In the genomic region with DNA sequence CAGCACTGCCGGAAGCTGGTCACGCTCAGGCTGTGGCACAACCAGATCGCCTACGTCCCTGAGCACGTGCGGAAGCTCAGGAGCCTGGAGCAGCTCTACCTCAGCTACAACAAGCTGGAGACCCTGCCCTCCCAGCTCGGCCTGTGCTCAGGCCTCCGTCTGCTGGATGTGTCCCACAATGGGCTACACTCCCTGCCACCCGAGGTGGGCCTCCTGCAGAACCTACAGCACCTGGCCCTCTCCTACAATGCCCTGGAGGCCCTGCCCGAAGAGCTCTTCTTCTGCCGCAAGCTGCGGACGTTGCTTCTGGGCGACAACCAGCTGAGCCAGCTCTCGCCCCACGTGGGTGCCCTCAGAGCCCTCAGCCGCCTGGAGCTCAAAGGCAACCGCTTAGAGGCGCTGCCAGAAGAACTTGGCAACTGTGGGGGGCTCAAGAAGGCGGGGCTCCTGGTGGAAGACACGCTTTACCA, we compare ENCODE assay signal across 14 cellular contexts. TPM values are rescaled to one million over a fixed set of nuclear protein-coding genes. Genes with fewer than 3 reads are reported as not detected.
"Had no signal": no experiment of that assay in that cellular context is flagged by ENCODE, and none has a peak within 500 bp of the region (broad histone marks: within the 10 kb centered on the region; RNA-seq: fewer than 3 reads in every experiment).

No MANE protein-coding gene starts in this region.

- H3K27me3 ChIP-seq: gastrocnemius medialis, right atrium auricular region, testis had no signal

- H3K9me3 ChIP-seq: gastrocnemius medialis, heart right ventricle, right atrium auricular region, stomach, testis had no signal

- H3K27ac ChIP-seq: gastrocnemius medialis, heart right ventricle, right atrium auricular region, stomach, testis had no signal

- ATAC-seq: activated T-helper 17 cell treated with anti-CD3 and anti-CD28 coated beads, Interleukin-2, amount 50 U/mL, for 72 hours; effector memory CD8-positive, alpha-beta T cell; gastrocnemius medialis; heart right ventricle; natural killer cell; stimulated activated effector memory CD8-positive, alpha-beta T cell treated with anti-CD3 and anti-CD28 coated beads, Interleukin-12 subunit alpha, Interleukin-12 subunit beta, amount 100 ng/mL, for 72 hours had no signal

- DNase-seq: activated CD4-positive, alpha-beta memory T cell treated with anti-CD3 and anti-CD28 coated beads for 36 hours; activated naive CD4-positive, alpha-beta T cell; activated naive CD8-positive, alpha-beta T cell treated with anti-CD3 and anti-CD28 coated beads for 36 hours; amniotic stem cell; effector memory CD8-positive, alpha-beta T cell; gastrocnemius medialis; heart right ventricle; natural killer cell; stimulated activated CD4-positive, alpha-beta T cell treated with anti-CD3 and anti-CD28 coated beads, Interleukin-4, amount 100 ng/mL, for 24 hours; stomach; testis had no signal

- H3K4me3 ChIP-seq: gastrocnemius medialis, heart right ventricle, right atrium auricular region, stomach, testis had no signal

RNA-seq across cellular contexts. Expression of gene LRRC8E, which starts 12.1 kb away (rescaled TPM):
- total RNA-seq: activated CD4-positive, alpha-beta memory T cell treated with anti-CD3 and anti-CD28 coated beads for 36 hours; activated naive CD8-positive, alpha-beta T cell treated with anti-CD3 and anti-CD28 coated beads for 36 hours; activated T-helper 17 cell treated with anti-CD3 and anti-CD28 coated beads, Interleukin-2, amount 50 U/mL, for 72 hours; natural killer cell had no signal

RNA-seq across cellular contexts. Expression of gene TGFBR3L, which starts 14.2 kb away (rescaled TPM):
- total RNA-seq: stomach had no signal

RNA-seq across cellular contexts. Expression of gene CTXN1, which starts 25.5 kb away (rescaled TPM):
- total RNA-seq: gastrocnemius medialis had no signal
